Comparison of ENCODE assay signal across 16 cellular contexts in genomic region chr3:152445227-152445626, GRCh38.
DNase-seq lines count a peak whose midpoint lies in the region; ATAC-seq and TF ChIP-seq lines count a peak whose summit lies in the region.
"Had no signal": no experiment of that assay in that cellular context is flagged by ENCODE, and none has a peak within 500 bp of the region (broad histone marks: within the 10 kb centered on the region; RNA-seq: fewer than 3 reads in every experiment).

No MANE protein-coding gene starts in this region.

- H3K4me1 Mint-ChIP-seq in T-cell: peaks cover 68 to 79% (median 75%) of the 10 kb centered on the region in 3 donors

- CTCF ChIA-PET in SK-N-SH (lab: Yijun Ruan, JAX) (interaction anchor here (0.9 to 6.3 kb wide), 7 partner anchors 43 to 373 kb away, joined by 3 to 143 read pairs (median 5); no protein-coding TSS in a partner anchor), T-cell (lab: Charles Lee) (interaction anchor here in 1 of 2 donors (1.6 to 4.8 kb wide), 3 partner anchors 27 to 265 kb away, joined by 5 to 44 read pairs (median 9); no protein-coding TSS in a partner anchor)

- ATAC-seq in SK-N-SH treated with all-trans-retinoic acid at 6 μM for 48 hours: no peak
- ATAC-seq in T-cell (replicated peaks in 1 of 4): peak in 1 of 4 experiments; percentile 21
- ATAC-seq in heart left ventricle: peak; percentile 12 to 69 (median 42)
- ATAC-seq in GM19023 (IDR thresholded peaks at IDR 0.05; ENCODE audit: unreplicated experiment): no peak
- ATAC-seq: foreskin keratinocyte had no signal

- no peak for DNase-seq in SK-N-SH
- no peak for DNase-seq in T-cell
- DNase-seq in heart left ventricle: no peak
- no peak for DNase-seq in sigmoid colon
- no peak for DNase-seq in NCI-H2227 (lab: John Stamatoyannopoulos, UW; ENCODE audit: unreplicated experiment)
- DNase-seq in kidney glomerular epithelial cell (lab: John Stamatoyannopoulos, UW): no peak
- DNase-seq: 8988T, foreskin keratinocyte, NCI-H1930, NCI-H526 treated with DMSO at 0.1 percent for 48 hours, Peyer's patch, T-helper 1 cell, thyroid gland had no signal

- H3K79me2 ChIP-seq in SK-N-SH (ENCODE audit: insufficient read depth): peaks cover 98% of the 10 kb centered on the region

- TF ChIP-seq POLR2A in heart left ventricle (IDR thresholded peaks at IDR 0.05): no peak
- TF ChIP-seq POLR2A in sigmoid colon (IDR thresholded peaks at IDR 0.05): no peak

- peak overlapping the region; percentile 73 to 75 for H3K27ac Mint-ChIP-seq in T-cell

- H2AFZ ChIP-seq in SK-N-SH (ENCODE audit: low read depth): no peak overlapping the region
- H2AFZ ChIP-seq: parathyroid adenoma had no signal

- 83% methylated on average over 5 of the region's 6 CpGs for WGBS in SK-N-SH (ENCODE audit: low lambda C conversion rate)
- 50 to 58% (median 54%) methylated on average over 6 of the region's 6 CpGs for WGBS in heart left ventricle, 4 donors
- 81 to 87% methylated on average over 6 of the region's 6 CpGs for WGBS in sigmoid colon, 2 donors

- H3F3A ChIP-seq in SK-N-SH (replicated peaks; ENCODE audit: insufficient read depth): peaks cover 30% of the 10 kb centered on the region

- TF ChIP-seq CTCF in SK-N-SH (IDR thresholded peaks at IDR 0.05) (no peak), heart left ventricle (IDR thresholded peaks at IDR 0.05) (no peak), sigmoid colon (IDR thresholded peaks at IDR 0.05) (no peak)

- H3K4me1 ChIP-seq in SK-N-SH (ENCODE audit: control insufficient read depth in 1 of 2, insufficient read depth in 2 of 2, low read depth in 1 of 2, low read length in 1 of 2): peaks cover 0 to 19% of the 10 kb centered on the region in 2 experiments; a peak in 2 of 4 replicates
- peaks cover 0 to 69% (median 38%) of the 10 kb centered on the region in 12 donors for H3K4me1 ChIP-seq in heart left ventricle
- peaks cover 0 to 84% (median 68%) of the 10 kb centered on the region in 4 donors for H3K4me1 ChIP-seq in sigmoid colon
- H3K4me1 ChIP-seq: foreskin keratinocyte had no signal

- no peaks in the 10 kb centered on the region for H3K27me3 ChIP-seq in SK-N-SH (ENCODE audit: insufficient read depth)
- H3K27me3 ChIP-seq in heart left ventricle: no peaks in the 10 kb centered on the region
- no peaks in the 10 kb centered on the region for H3K27me3 ChIP-seq in sigmoid colon
- H3K27me3 ChIP-seq: foreskin keratinocyte, Peyer's patch, thyroid gland had no signal

- TF ChIP-seq RAD21 in SK-N-SH (IDR thresholded peaks at IDR 0.05; ENCODE audit: low read length): no peak

- no peaks in the 10 kb centered on the region for H3K9me3 ChIP-seq in SK-N-SH
- no peaks in the 10 kb centered on the region for H3K9me3 ChIP-seq in heart left ventricle
- H3K9me3 ChIP-seq in sigmoid colon: no peaks in the 10 kb centered on the region
- H3K9me3 ChIP-seq: Peyer's patch, thyroid gland had no signal

- no peaks in the 10 kb centered on the region for H3K9me3 Mint-ChIP-seq in T-cell

- H3K36me3 ChIP-seq in SK-N-SH (replicated peaks in 1 of 2; ENCODE audit: control insufficient read depth in 1 of 2, insufficient read depth in 2 of 2, low read length in 1 of 2) (peaks cover 40 to 65% of the 10 kb centered on the region in 2 experiments), heart left ventricle (peaks cover 0 to 55% (median 37%) of the 10 kb centered on the region in 9 donors), sigmoid colon (peaks cover 0 to 43% (median 6%) of the 10 kb centered on the region in 4 donors)
- H3K36me3 ChIP-seq: thyroid gland had no signal

- TF ChIP-seq EP300 in SK-N-SH (IDR thresholded peaks at IDR 0.05; ENCODE audit: borderline replicate concordance in 1 of 2, low read depth in 1 of 2, low read length in 1 of 2) (no peak), sigmoid colon (IDR thresholded peaks at IDR 0.05) (no peak)

- H3K36me3 Mint-ChIP-seq in T-cell: peaks cover 33% of the 10 kb centered on the region

- no peaks in the 10 kb centered on the region for H3K9me2 ChIP-seq in SK-N-SH

- POLR2A ChIA-PET in SK-N-SH (lab: Yijun Ruan, JAX) (no interaction called here), T-cell (lab: Charles Lee) (interaction anchor here (0.5 to 0.6 kb wide), 2 partner anchors 21 to 77 kb away, joined by 6 to 7 read pairs; no protein-coding TSS in a partner anchor)

- H3K27me3 Mint-ChIP-seq in T-cell: no peaks in the 10 kb centered on the region

- H3K27ac ChIP-seq in SK-N-SH (ENCODE audit: low read depth in 2 of 2, low read length in 1 of 2) (no peak overlapping the region), heart left ventricle (peak overlapping the region in 1 of 12 donors; percentile 45), sigmoid colon (peak overlapping the region; percentile 16 to 68 (median 36))
- H3K27ac ChIP-seq: foreskin keratinocyte, parathyroid adenoma, Peyer's patch, thyroid gland had no signal

- intact Hi-C loops in heart left ventricle (cut with DNase I): loop anchor here (2.0 to 10.0 kb wide), 10 partner anchors 180 to 373 kb away; partner anchors contain the start of gene MBNL1 (in 1 of the 10)
- intact Hi-C loops in sigmoid colon (cut with DNase I): loop anchor here (5.0 kb wide), 2 partner anchors 373 to 418 kb away; no protein-coding TSS in a partner anchor

- H3K4me3 Mint-ChIP-seq in T-cell: peak overlapping the region in 1 of 3 donors; percentile 23

- no peaks in the 10 kb centered on the region for H4K20me1 ChIP-seq in SK-N-SH (ENCODE audit: insufficient read depth)

- H3K9ac ChIP-seq in SK-N-SH: no peak overlapping the region
- H3K9ac ChIP-seq: parathyroid adenoma had no signal

- no peak overlapping the region for H3K4me3 ChIP-seq in SK-N-SH (ENCODE audit: low read depth in 2 of 2, low read length in 1 of 2)
- no peak overlapping the region for H3K4me3 ChIP-seq in heart left ventricle
- H3K4me3 ChIP-seq in sigmoid colon: no peak overlapping the region
- H3K4me3 ChIP-seq: Peyer's patch, thyroid gland had no signal

- H3K4me2 ChIP-seq in SK-N-SH: no peak overlapping the region

TF ChIP-seq in SK-N-SH, 30 proteins besides CTCF, POLR2A, EP300 and RAD21:
- no peak for TF ChIP-seq NFIC (IDR thresholded peaks at IDR 0.05; ENCODE audit: borderline replicate concordance)
- no peak for TF ChIP-seq MXI1 (IDR thresholded peaks at IDR 0.05; ENCODE audit: low read depth, low read length)
- peak; percentile 26; the same call in 1 of the 2 replicates for TF ChIP-seq PBX3 (IDR thresholded peaks at IDR 0.05)
- no peak for TF ChIP-seq TEAD4 (IDR thresholded peaks at IDR 0.05; ENCODE audit: borderline replicate concordance, insufficient read depth)
- TF ChIP-seq YY1 (IDR thresholded peaks at IDR 0.05; ENCODE audit: low read depth): no peak

TF ChIP-seq in SK-N-SH treated with all-trans-retinoic acid at 6 μM for 48 hours, 23 proteins besides CTCF, POLR2A, EP300 and RAD21:
- no peak for TF ChIP-seq ARNTL (CRISPR knock-in tag; IDR thresholded peaks at IDR 0.05; ENCODE audit: borderline replicate concordance, low read depth)
- no peak for TF ChIP-seq BACH2 (CRISPR knock-in tag; IDR thresholded peaks at IDR 0.05; ENCODE audit: borderline replicate concordance)
- TF ChIP-seq RARB (CRISPR knock-in tag; IDR thresholded peaks at IDR 0.05): no peak
- no peak for TF ChIP-seq TCF4 (CRISPR knock-in tag; IDR thresholded peaks at IDR 0.05; ENCODE audit: borderline replicate concordance)
- no peak for TF ChIP-seq ZNF565 (CRISPR knock-in tag; conservative IDR thresholded peaks at IDR 0.05; ENCODE audit: low read depth)
- TF ChIP-seq PPARA (CRISPR knock-in tag; IDR thresholded peaks at IDR 0.05; ENCODE audit: borderline replicate concordance): no peak
- TF ChIP-seq, protein P1, sequence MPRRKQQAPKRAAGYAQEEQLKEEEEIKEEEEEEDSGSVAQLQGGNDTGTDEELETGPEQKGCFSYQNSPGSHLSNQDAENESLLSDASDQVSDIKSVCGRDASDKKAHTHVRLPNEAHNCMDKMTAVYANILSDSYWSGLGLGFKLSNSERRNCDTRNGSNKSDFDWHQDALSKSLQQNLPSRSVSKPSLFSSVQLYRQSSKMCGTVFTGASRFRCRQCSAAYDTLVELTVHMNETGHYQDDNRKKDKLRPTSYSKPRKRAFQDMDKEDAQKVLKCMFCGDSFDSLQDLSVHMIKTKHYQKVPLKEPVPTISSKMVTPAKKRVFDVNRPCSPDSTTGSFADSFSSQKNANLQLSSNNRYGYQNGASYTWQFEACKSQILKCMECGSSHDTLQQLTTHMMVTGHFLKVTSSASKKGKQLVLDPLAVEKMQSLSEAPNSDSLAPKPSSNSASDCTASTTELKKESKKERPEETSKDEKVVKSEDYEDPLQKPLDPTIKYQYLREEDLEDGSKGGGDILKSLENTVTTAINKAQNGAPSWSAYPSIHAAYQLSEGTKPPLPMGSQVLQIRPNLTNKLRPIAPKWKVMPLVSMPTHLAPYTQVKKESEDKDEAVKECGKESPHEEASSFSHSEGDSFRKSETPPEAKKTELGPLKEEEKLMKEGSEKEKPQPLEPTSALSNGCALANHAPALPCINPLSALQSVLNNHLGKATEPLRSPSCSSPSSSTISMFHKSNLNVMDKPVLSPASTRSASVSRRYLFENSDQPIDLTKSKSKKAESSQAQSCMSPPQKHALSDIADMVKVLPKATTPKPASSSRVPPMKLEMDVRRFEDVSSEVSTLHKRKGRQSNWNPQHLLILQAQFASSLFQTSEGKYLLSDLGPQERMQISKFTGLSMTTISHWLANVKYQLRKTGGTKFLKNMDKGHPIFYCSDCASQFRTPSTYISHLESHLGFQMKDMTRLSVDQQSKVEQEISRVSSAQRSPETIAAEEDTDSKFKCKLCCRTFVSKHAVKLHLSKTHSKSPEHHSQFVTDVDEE (CRISPR knock-in tag; IDR thresholded peaks at IDR 0.05): no peak
- no peak for TF ChIP-seq ZFP3 (CRISPR knock-in tag; IDR thresholded peaks at IDR 0.05)
- no peak for TF ChIP-seq CSDC2 (CRISPR knock-in tag; IDR thresholded peaks at IDR 0.05)
- TF ChIP-seq ISL1 (CRISPR knock-in tag; IDR thresholded peaks at IDR 0.05): no peak
- TF ChIP-seq SNAI2 (CRISPR knock-in tag; IDR thresholded peaks at IDR 0.05): no peak
- TF ChIP-seq ESRRG (CRISPR knock-in tag; IDR thresholded peaks at IDR 0.05): no peak
- TF ChIP-seq CREB5 (CRISPR knock-in tag; IDR thresholded peaks at IDR 0.05; ENCODE audit: low read depth): no peak
TF ChIP-seq in SK-N-SH treated with all-trans-retinoic acid at 6 μM for 48 hours: peak in this region for 0.

Comparison
In these comparisons a context has a peak if more than half of its experiments do, and no peak if none do; other contexts are left out.
1. H3K27ac ChIP-seq: peak in sigmoid colon (4 of 4); none in SK-N-SH (0 of 2).
2. ATAC-seq: peak in heart left ventricle (4 of 4); none in SK-N-SH treated with all-trans-retinoic acid at 6 μM for 48 hours (single experiment) and GM19023 (single experiment).